ENCODE assay signal across 10 cellular contexts in the genomic region with DNA sequence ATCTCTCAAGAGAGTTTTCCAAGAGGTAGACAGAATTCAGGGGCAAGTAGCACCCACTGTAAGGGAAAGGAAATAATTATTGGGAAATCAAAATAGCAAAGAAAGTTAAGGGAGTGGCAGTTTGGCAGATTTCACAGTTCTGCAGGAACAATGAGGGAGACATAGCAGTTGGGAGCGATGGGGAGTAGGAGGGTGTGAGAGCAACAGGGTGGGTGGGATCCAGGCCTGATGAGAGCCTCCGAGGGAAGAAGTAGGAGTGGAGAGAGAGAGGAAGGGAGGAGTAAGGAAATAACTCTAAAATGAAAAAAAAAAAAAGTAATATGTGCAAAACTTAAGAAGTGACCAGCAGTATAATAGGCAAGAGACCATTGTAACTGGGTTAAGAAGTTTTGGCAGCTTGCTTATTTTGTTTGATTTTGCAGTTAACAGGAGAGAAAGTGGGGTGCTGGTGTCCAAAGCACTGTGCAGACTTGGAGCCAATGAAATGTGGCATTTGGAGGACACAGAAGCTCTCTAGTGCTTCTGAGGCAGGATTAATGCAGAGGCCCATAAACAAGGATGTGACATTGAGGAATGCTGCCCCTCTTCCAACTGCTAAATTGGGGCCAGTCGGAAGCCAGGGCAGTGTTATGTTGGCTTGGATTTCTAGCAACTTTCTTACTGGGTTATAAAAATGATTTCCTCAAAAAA.
DNase-seq lines count a peak whose midpoint lies in the region; TF ChIP-seq lines count a peak whose summit lies in the region.
"Had no signal": no experiment of that assay in that cellular context is flagged by ENCODE, and none has a peak within 500 bp of the region (broad histone marks: within the 10 kb centered on the region; RNA-seq: fewer than 3 reads in every experiment).

No MANE protein-coding gene starts in this region.

- TF ChIP-seq CTCF in WERI-Rb-1 (IDR thresholded peaks at IDR 0.05; ENCODE audit: low read depth, low read length) = no peak

- H3K27ac ChIP-seq in epithelial cell of prostate (peak overlapping the region; percentile 68), skin epidermis (peak overlapping the region in 12 of 21 experiments; percentile 10 to 70 (median 45)), WERI-Rb-1 (no peak overlapping the region)

- DNase-seq in OCI-M1 (lab: John Stamatoyannopoulos, UW) = peak; percentile 0
- no peak for DNase-seq in epithelial cell of prostate (ENCODE audit: low read depth, low spot score)
- DNase-seq in NCI-H1436 (lab: John Stamatoyannopoulos, UW) = no peak
- DNase-seq in DMS153 treated with DMSO at 0.1 percent for 48 hours (lab: John Stamatoyannopoulos, UW; ENCODE audit: unreplicated experiment) = no peak
- DNase-seq in WERI-Rb-1 = no peak
- DNase-seq: activated CD4-positive, CD25-positive, alpha-beta regulatory T cell; NCI-H146; PC-3 had no signal

- H3K4me3 ChIP-seq in GM08714 (ENCODE audit: low read length) (peak overlapping the region; percentile 43; the same call in 1 of the 2 replicates), skin epidermis (no peak overlapping the region), WERI-Rb-1 (ENCODE audit: low read depth, low read length) (no peak overlapping the region)

- no peaks in the 10 kb centered on the region for H3K36me3 ChIP-seq in WERI-Rb-1

- no peaks in the 10 kb centered on the region for H3K27me3 ChIP-seq in WERI-Rb-1 (ENCODE audit: insufficient read depth, low read depth, severe bottlenecking)

- H3K9me3 ChIP-seq in WERI-Rb-1 (ENCODE audit: severe bottlenecking) = no peaks in the 10 kb centered on the region
